8 cellular contexts compared by ENCODE assay signal in genomic region chr6:30678964-30679726, GRCh38. TPM values are rescaled to one million over a fixed set of nuclear protein-coding genes. Genes with fewer than 3 reads are reported as not detected.
DNase-seq lines count a peak whose midpoint lies in the region; ATAC-seq, FAIRE-seq and TF ChIP-seq lines count a peak whose summit lies in the region.

No MANE protein-coding gene starts in this region.

- intact Hi-C loops in MCF 10A (cut with micrococcal nuclease), result loop anchor here (1.0 kb wide), 2 partner anchors 43 to 391 kb away; no protein-coding TSS in a partner anchor

- H3K9me3 Mint-ChIP-seq in MCF 10A (ENCODE audit: unreplicated experiment), result no peaks in the 10 kb centered on the region

- H3K9me3 ChIP-seq in BE2C, result no peaks in the 10 kb centered on the region
- H3K9me3 ChIP-seq in small intestine (ENCODE audit: control insufficient read depth, low read depth), result no peaks in the 10 kb centered on the region

- BruUV-seq in MCF 10A (replicated peaks; lab: Mats Ljungman, UMichigan), result no TSS peak

- peak overlapping the region; percentile 41 for H3K4me3 Mint-ChIP-seq in MCF 10A (ENCODE audit: unreplicated experiment)

- H3K36me3 ChIP-seq in BE2C (peaks cover 49% of the 10 kb centered on the region), small intestine (ENCODE audit: control insufficient read depth in 2 of 2, insufficient read depth in 2 of 2, low read length in 2 of 2) (peaks cover 0 to 15% of the 10 kb centered on the region in 2 donors)

- TF ChIP-seq CTCF in BE2C (IDR thresholded peaks at IDR 0.05; ENCODE audit: low read depth, low read length) (peak; percentile 97), VCaP (conservative IDR thresholded peaks at IDR 0.05) (peak; percentile 97), MCF 10A (IDR thresholded peaks at IDR 0.05; ENCODE audit: unreplicated experiment) (peak; percentile 98)

- no peak overlapping the region for H3K27ac Mint-ChIP-seq in MCF 10A (ENCODE audit: low read depth, unreplicated experiment)

- CTCF ChIA-PET in MCF 10A (lab: Yijun Ruan, JAX), result interaction anchor here (0.5 to 17.5 kb wide), 18 partner anchors 9 to 408 kb away, joined by 3 to 537 read pairs (median 4); partner anchors contain the start of genes MDC1 and TUBB

- peaks cover 28% of the 10 kb centered on the region for H3K4me1 Mint-ChIP-seq in MCF 10A (ENCODE audit: insufficient read depth, unreplicated experiment)

- ATAC-seq in GM21576 (IDR thresholded peaks at IDR 0.05; ENCODE audit: unreplicated experiment), result peak; percentile 31

- POLR2A ChIA-PET in MCF 10A (lab: Yijun Ruan, JAX), result interaction anchor here (0.6 to 9.1 kb wide), 7 partner anchors 9 to 205 kb away, joined by 3 to 208 read pairs (median 6); partner anchors contain the start of genes DDR1, MDC1, NRM and TUBB

- WGBS in small intestine, 3 donors, result 3 to 8% (median 3%) methylated on average over 24 to 31 of the region's 31 CpGs

- H3K36me3 Mint-ChIP-seq in MCF 10A (ENCODE audit: insufficient read depth, unreplicated experiment), result peaks cover 70% of the 10 kb centered on the region

- DNase-seq in BE2C, result peak; percentile 91
- DNase-seq in NCI-H1694 treated with DMSO at 0.1 percent for 48 hours (lab: John Stamatoyannopoulos, UW), result peak; percentile 39
- DNase-seq in MCF 10A (ENCODE audit: unreplicated experiment), result peak; percentile 82
- peak; percentile 88 for DNase-seq in iPS-NIHi11 (ENCODE audit: low spot score)
- peak; percentile 81 for DNase-seq in small intestine
- DNase-seq in HPDE6-E6E7 (ENCODE audit: extremely low spot score), result no peak

- H3K4me1 ChIP-seq in BE2C (peaks cover 5% of the 10 kb centered on the region), small intestine (ENCODE audit: control insufficient read depth in 2 of 2, insufficient read depth in 1 of 2, low read depth in 1 of 2, low read length in 1 of 2) (no peaks in the 10 kb centered on the region)

- no peak for FAIRE-seq in small intestine (lab: Jason Lieb, UNC)

- H3K27ac ChIP-seq in VCaP, result no peak overlapping the region
- peak overlapping the region in 1 of 2 donors; percentile 58 for H3K27ac ChIP-seq in small intestine (ENCODE audit: low read depth in 1 of 2, low read length in 1 of 2)

- H3K4me3 ChIP-seq in BE2C (ENCODE audit: low read depth, low read length) (no peak overlapping the region; the same call in 1 of the 2 replicates), small intestine (ENCODE audit: low read depth in 1 of 2, low read length in 2 of 2) (peak overlapping the region in 1 of 2 donors; percentile 29)

- H3K27me3 ChIP-seq in BE2C (no peaks in the 10 kb centered on the region), small intestine (ENCODE audit: control insufficient read depth in 2 of 2, insufficient read depth in 2 of 2, low read length in 2 of 2) (no peaks in the 10 kb centered on the region)

- no peaks in the 10 kb centered on the region for H3K27me3 Mint-ChIP-seq in MCF 10A (ENCODE audit: insufficient read depth, unreplicated experiment)

RNA-seq across cellular contexts. Expression of gene DHX16, which starts 6.3 kb away (rescaled TPM):
- 80.9 TPM for polyA plus RNA-seq in BE2C (2012; ENCODE audit: insufficient read depth, insufficient read length, low read depth)
- total RNA-seq in MCF 10A (2022), result 41.3 and 49.8 TPM in 2 replicates
- polyA plus RNA-seq in small intestine, result 10 to 100 TPM; 27.5 to 82.5 (median 50.3) TPM

RNA-seq across cellular contexts. Expression of gene PPP1R18, which starts 7.3 kb away (rescaled TPM):
- polyA plus RNA-seq in BE2C (2012; ENCODE audit: insufficient read depth, insufficient read length, low read depth), result 273 TPM
- 66.9 and 74.7 TPM in 2 replicates for total RNA-seq in MCF 10A (2022)
- 10 to 100 TPM; 10.1 to 22.7 (median 22.2) TPM for polyA plus RNA-seq in small intestine

RNA-seq across cellular contexts. Expression of gene NRM, which starts 11.6 kb away (rescaled TPM):
- polyA plus RNA-seq in BE2C (2012; ENCODE audit: insufficient read depth, insufficient read length, low read depth), result 58.5 TPM
- 3.8 and 5.3 TPM in 2 replicates for total RNA-seq in MCF 10A (2022)
- polyA plus RNA-seq in small intestine, result 10 to 100 TPM in 1 of 3 donors, 1 to 10 TPM in 2; 1.1 to 14.2 (median 2.7) TPM

RNA-seq across cellular contexts. Expression of gene C6orf136, which starts 32.2 kb away (rescaled TPM):
- polyA plus RNA-seq in BE2C (2012; ENCODE audit: insufficient read depth, insufficient read length, low read depth), result 30.7 TPM
- total RNA-seq in MCF 10A (2022), result 10.3 and 15.7 TPM in 2 replicates
- 100 to 1,000 TPM in 1 of 3 donors, 10 to 100 TPM in 2; 44.4 to 125 (median 75.1) TPM for polyA plus RNA-seq in small intestine

RNA-seq across cellular contexts. Expression of gene MDC1, which starts 37.9 kb away (rescaled TPM):
- 41.4 TPM for polyA plus RNA-seq in BE2C (2012; ENCODE audit: insufficient read depth, insufficient read length, low read depth)
- 50.6 and 54.5 TPM in 2 replicates for total RNA-seq in MCF 10A (2022)
- polyA plus RNA-seq in small intestine, result 10 to 100 TPM in 1 of 3 donors, 1 to 10 TPM in 2; 1.8 to 12.1 (median 3.2) TPM
